ENCODE assay signal across 10 cellular contexts in genomic region chr10:93741367-93741766, GRCh38. TPM values are rescaled to one million over a fixed set of nuclear protein-coding genes. Genes with fewer than 3 reads are reported as not detected.
"Had no signal": no experiment of that assay in that cellular context is flagged by ENCODE, and none has a peak within 500 bp of the region (broad histone marks: within the 10 kb centered on the region; RNA-seq: fewer than 3 reads in every experiment).

No MANE protein-coding gene starts in this region.

- H3K4me3 ChIP-seq: GM23248, HAP-1 had no signal

- H2AFZ ChIP-seq: GM23248 had no signal

- H3K27ac ChIP-seq: GM23248 had no signal

- H3K9ac ChIP-seq: GM23248 had no signal

- ATAC-seq: HCT116 had no signal

- H3K36me3 ChIP-seq: HAP-1 had no signal

- FAIRE-seq: HTR-8/SVneo had no signal

- DNase-seq: GM23248, GOT3, H7, HFFc6, KBM-7 had no signal

- H3K4me1 ChIP-seq: HAP-1 had no signal

- H3K9me3 ChIP-seq: HAP-1 had no signal

RNA-seq across cellular contexts. Expression of gene LGI1, which starts 16.4 kb away (rescaled TPM):
- total RNA-seq: GM23248, HFFc6, HT-29 had no signal
- polyA plus RNA-seq: GM23248, IgD-negative memory B cell had no signal
